ENCODE assay signal across 9 cellular contexts in genomic region chr14:24310666-24311604, GRCh38. TPM values are rescaled to one million over a fixed set of nuclear protein-coding genes. Genes with fewer than 3 reads are reported as not detected.
DNase-seq lines count a peak whose midpoint lies in the region; ATAC-seq and TF ChIP-seq lines count a peak whose summit lies in the region.
"Had no signal": no experiment of that assay in that cellular context is flagged by ENCODE, and none has a peak within 500 bp of the region (broad histone marks: within the 10 kb centered on the region; RNA-seq: fewer than 3 reads in every experiment).

A gene with protein sequence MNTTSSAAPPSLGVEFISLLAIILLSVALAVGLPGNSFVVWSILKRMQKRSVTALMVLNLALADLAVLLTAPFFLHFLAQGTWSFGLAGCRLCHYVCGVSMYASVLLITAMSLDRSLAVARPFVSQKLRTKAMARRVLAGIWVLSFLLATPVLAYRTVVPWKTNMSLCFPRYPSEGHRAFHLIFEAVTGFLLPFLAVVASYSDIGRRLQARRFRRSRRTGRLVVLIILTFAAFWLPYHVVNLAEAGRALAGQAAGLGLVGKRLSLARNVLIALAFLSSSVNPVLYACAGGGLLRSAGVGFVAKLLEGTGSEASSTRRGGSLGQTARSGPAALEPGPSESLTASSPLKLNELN (plus strand): TSS chr14:24311502. CDS start chr14:24315652, 4,150 bp downstream.

- peak within 1 kb of the TSS; percentile 87 for H3K27ac Mint-ChIP-seq in memory B cell
- peak within 1 kb of the TSS; percentile 84 for H3K27ac Mint-ChIP-seq in stimulated activated naive B cell treated with anti-CD40 and anti-IgM and Interleukin-4, amounts not matched to agents 10 μg/mL and 1 μg/mL and 100 μg/mL, for 72 hours

- peaks cover 48% of the 10 kb centered on the region for H3K4me1 Mint-ChIP-seq in memory B cell
- H3K4me1 Mint-ChIP-seq in stimulated activated naive B cell treated with anti-CD40 and anti-IgM and Interleukin-4, amounts not matched to agents 10 μg/mL and 1 μg/mL and 100 μg/mL, for 72 hours: peaks cover 59 to 82% of the 10 kb centered on the region in 2 donors

- peak; percentile 87 for DNase-seq in COR-L47 (lab: John Stamatoyannopoulos, UW)
- peak; percentile 41 for DNase-seq in HT-29 (ENCODE audit: low spot score)
- DNase-seq in activated CD4-positive, alpha-beta T cell treated with anti-CD3 and anti-CD28 coated beads for 4 hours: peak; percentile 45 to 60
- DNase-seq in coronary artery (ENCODE audit: low spot score): no peak
- peak; percentile 73 to 74 for DNase-seq in memory B cell (ENCODE audit: low spot score in 2 of 2)
- DNase-seq in stimulated activated naive B cell treated with anti-CD40 and anti-IgM and Interleukin-4, amounts not matched to agents 10 μg/mL and 1 μg/mL and 100 μg/mL, for 72 hours: peak; percentile 65
- DNase-seq in NCI-H1105 treated with DMSO at 0.1 percent for 48 hours (lab: John Stamatoyannopoulos, UW): no peak

- peak within 1 kb of the TSS; percentile 80 for H3K4me3 Mint-ChIP-seq in memory B cell
- H3K4me3 Mint-ChIP-seq in stimulated activated naive B cell treated with anti-CD40 and anti-IgM and Interleukin-4, amounts not matched to agents 10 μg/mL and 1 μg/mL and 100 μg/mL, for 72 hours: peak within 1 kb of the TSS; percentile 76 to 79

- TF ChIP-seq CTCF in coronary artery (IDR thresholded peaks at IDR 0.05): no peak

- ATAC-seq in GM19463 (IDR thresholded peaks at IDR 0.05; ENCODE audit: unreplicated experiment) (peak; percentile 59), memory B cell (ENCODE audit: low read depth) (peak; percentile 77)
- ATAC-seq in stimulated activated naive B cell treated with anti-CD40 and anti-IgM and Interleukin-4, amounts not matched to agents 10 μg/mL and 1 μg/mL and 100 μg/mL, for 72 hours (replicated peaks): peak; percentile 78 to 82
- ATAC-seq: Panc1 had no signal

- H3K27ac ChIP-seq in coronary artery: peak within 1 kb of the TSS; percentile 25 to 88

- no peaks in the 10 kb centered on the region for H3K9me3 Mint-ChIP-seq in memory B cell
- H3K9me3 Mint-ChIP-seq in stimulated activated naive B cell treated with anti-CD40 and anti-IgM and Interleukin-4, amounts not matched to agents 10 μg/mL and 1 μg/mL and 100 μg/mL, for 72 hours: no peaks in the 10 kb centered on the region

- peak within 1 kb of the TSS; percentile 84 for H3K4me3 ChIP-seq in coronary artery

- H3K27me3 Mint-ChIP-seq in memory B cell: no peaks in the 10 kb centered on the region
- H3K27me3 Mint-ChIP-seq in stimulated activated naive B cell treated with anti-CD40 and anti-IgM and Interleukin-4, amounts not matched to agents 10 μg/mL and 1 μg/mL and 100 μg/mL, for 72 hours: no peaks in the 10 kb centered on the region

- peaks cover 12% of the 10 kb centered on the region for H3K36me3 Mint-ChIP-seq in memory B cell
- peaks cover 24 to 58% of the 10 kb centered on the region in 2 donors for H3K36me3 Mint-ChIP-seq in stimulated activated naive B cell treated with anti-CD40 and anti-IgM and Interleukin-4, amounts not matched to agents 10 μg/mL and 1 μg/mL and 100 μg/mL, for 72 hours

RNA-seq across cellular contexts. Expression of the gene that starts here (rescaled TPM):
- 9.8 and 10.6 TPM in 2 replicates for total RNA-seq in HT-29 (2014; rRNA removed; shearing (Covaris generic))

Comparison
In these comparisons a context has a peak if more than half of its experiments do, and no peak if none do; other contexts are left out.
1. DNase-seq: peak in COR-L47 (single experiment), HT-29 (single experiment), activated CD4-positive, alpha-beta T cell treated with anti-CD3 and anti-CD28 coated beads for 4 hours (2 of 2), memory B cell (2 of 2) and stimulated activated naive B cell treated with anti-CD40 and anti-IgM and Interleukin-4, amounts not matched to agents 10 μg/mL and 1 μg/mL and 100 μg/mL, for 72 hours (single experiment); none in coronary artery (single experiment) and NCI-H1105 treated with DMSO at 0.1 percent for 48 hours (single experiment).
2. Peak in every context shown above with its lines, with median percentiles within 50 percentile points of each other: ATAC-seq.